In genomic region chr3:171956372-171957104, GRCh38 we compare ENCODE assay signal across 1 cellular context.
TF ChIP-seq lines count a peak whose summit lies in the region.

No MANE protein-coding gene starts in this region.

TF ChIP-seq in K562, 482 proteins besides CTCF, POLR2A, EP300 and RAD21 (continued from another document and continues in another):
- TF ChIP-seq ZBTB40 (IDR thresholded peaks at IDR 0.05) (no peak), ZBTB40 (CRISPR knock-in tag; IDR thresholded peaks at IDR 0.05) (no peak), CC2D1A (IDR thresholded peaks at IDR 0.05) (peak; percentile 43; the same call in 1 of the 2 replicates), ZNF696 (CRISPR knock-in tag; conservative IDR thresholded peaks at IDR 0.05) (no peak), ARID1B (IDR thresholded peaks at IDR 0.05) (peak; percentile 94), TCF3 (CRISPR knock-in tag; IDR thresholded peaks at IDR 0.05) (peak; percentile 93), TAF15 (IDR thresholded peaks at IDR 0.05; ENCODE audit: low read depth, low read length) (no peak), NCOA1 (IDR thresholded peaks at IDR 0.05; ENCODE audit: low read depth) (peak; percentile 59; the same call in 1 of the 2 replicates), RBM14 (IDR thresholded peaks at IDR 0.05; ENCODE audit: borderline replicate concordance, insufficient read depth, low read depth, low read length) (no peak), NRF1 (conservative IDR thresholded peaks at IDR 0.05 in 1 of 2, IDR thresholded peaks at IDR 0.05 in 1 of 2) (no peak), DDX20 (tag; IDR thresholded peaks at IDR 0.05; ENCODE audit: low read depth) (no peak), THRB (CRISPR knock-in tag; conservative IDR thresholded peaks at IDR 0.05) (0 out of 2 replicates have a peak, but pooled peaks have one; percentile 45), SP1 (CRISPR knock-in tag; IDR thresholded peaks at IDR 0.05) (no peak), NFE2L1 (tag; IDR thresholded peaks at IDR 0.05; ENCODE audit: borderline replicate concordance, low read depth) (no peak), CREB5 (CRISPR knock-in tag; IDR thresholded peaks at IDR 0.05) (no peak), ZNF121 (CRISPR knock-in tag; conservative IDR thresholded peaks at IDR 0.05) (no peak), AFF4 (CRISPR knock-in tag; IDR thresholded peaks at IDR 0.05) (no peak), ZKSCAN8 (CRISPR knock-in tag; IDR thresholded peaks at IDR 0.05) (peak; percentile 43; the same call in 1 of the 2 replicates), ZNF561 (CRISPR knock-in tag; conservative IDR thresholded peaks at IDR 0.05) (no peak), GTF2B (IDR thresholded peaks at IDR 0.05; ENCODE audit: extremely low read depth, insufficient read length) (no peak), ZC3H8 (IDR thresholded peaks at IDR 0.05) (no peak), EZH2 (IDR thresholded peaks at IDR 0.05; ENCODE audit: borderline replicate concordance, low read depth, low read length) (no peak), TEAD4 (IDR thresholded peaks at IDR 0.05; ENCODE audit: low read length) (peak; percentile 85), TEAD4 (CRISPR knock-in tag; IDR thresholded peaks at IDR 0.05; ENCODE audit: borderline replicate concordance) (no peak), ZMIZ1 (IDR thresholded peaks at IDR 0.05; ENCODE audit: low read depth in 2 of 2, low read length in 2 of 2) (no peak), ATF4 (CRISPR knock-in tag; IDR thresholded peaks at IDR 0.05) (peak; percentile 73; the same call in 1 of the 2 replicates), CHD4 (IDR thresholded peaks at IDR 0.05; ENCODE audit: insufficient read depth, insufficient replicate concordance, low read depth, low read length, poor library complexity, severe bottlenecking) (no peak), MAZ (CRISPR knock-in tag; conservative IDR thresholded peaks at IDR 0.05 in 1 of 2, IDR thresholded peaks at IDR 0.05 in 1 of 2) (0 out of 4 replicates have a peak, but pooled peaks of 1 of the 2 experiments have one; percentile 18), PATZ1 (CRISPR knock-in tag; IDR thresholded peaks at IDR 0.05; ENCODE audit: borderline replicate concordance) (no peak), CBX3 (IDR thresholded peaks at IDR 0.05; ENCODE audit: borderline replicate concordance in 1 of 2, low read length in 2 of 2) (0 out of 3 replicates have a peak, but pooled peaks of 1 of the 2 experiments have one; percentile 12), PTTG1 (tag; IDR thresholded peaks at IDR 0.05; ENCODE audit: low read depth) (0 out of 2 replicates have a peak, but pooled peaks have one; percentile 28), SMARCA5 (IDR thresholded peaks at IDR 0.05) (no peak), ELF4 (CRISPR knock-in tag; IDR thresholded peaks at IDR 0.05) (0 out of 2 replicates have a peak, but pooled peaks have one; percentile 69), BRD4 (IDR thresholded peaks at IDR 0.05) (no peak), CBFA2T2 (conservative IDR thresholded peaks at IDR 0.05) (peak; percentile 74), ZNF766 (CRISPR knock-in tag; conservative IDR thresholded peaks at IDR 0.05) (peak; percentile 23; the same call in 1 of the 2 replicates)
